Comparison of ENCODE assay signal across 35 cellular contexts in the genomic region with DNA sequence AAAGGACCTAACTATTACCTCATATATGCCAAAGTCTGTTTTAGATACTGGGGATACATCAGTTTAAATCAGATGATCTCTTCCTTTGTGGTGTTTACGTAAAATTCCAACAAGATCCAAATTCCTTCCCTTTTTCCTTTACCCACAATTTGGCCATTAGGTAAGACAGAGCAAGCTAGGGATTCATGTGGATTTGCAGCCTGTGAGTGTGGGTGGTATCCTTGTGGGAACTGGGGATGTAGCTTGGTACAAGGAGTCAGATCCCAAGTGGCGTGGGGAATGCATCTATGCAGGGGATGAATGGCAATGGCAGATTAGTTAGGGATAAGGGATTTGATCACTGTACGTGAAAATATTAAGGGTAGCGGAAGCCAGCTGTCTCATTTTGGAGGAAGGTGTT. TPM values are rescaled to one million over a fixed set of nuclear protein-coding genes. Genes with fewer than 3 reads are reported as not detected.
"Had no signal": no experiment of that assay in that cellular context is flagged by ENCODE, and none has a peak within 500 bp of the region (broad histone marks: within the 10 kb centered on the region; RNA-seq: fewer than 3 reads in every experiment).

No MANE protein-coding gene starts in this region.

- H3K4me3 ChIP-seq: esophagus squamous epithelium, heart right ventricle, left lung, ovary, psoas muscle, sigmoid colon, testis, tibial artery, upper lobe of left lung, vagina had no signal

- H3K27ac ChIP-seq: esophagus squamous epithelium, heart right ventricle, left lung, ovary, psoas muscle, sigmoid colon, testis, tibial artery, upper lobe of left lung, vagina had no signal

- H3K4me1 Mint-ChIP-seq: nephron; stimulated activated memory B cell treated with anti-CD40 and anti-IgM and Interleukin-4, amounts not matched to agents 10 μg/mL and 1 μg/mL and 100 μg/mL, for 72 hours had no signal

- H3K27me3 Mint-ChIP-seq: effector memory CD8-positive, alpha-beta T cell; naive thymus-derived CD4-positive, alpha-beta T cell; stimulated activated memory B cell treated with anti-CD40 and anti-IgM and Interleukin-4, amounts not matched to agents 10 μg/mL and 1 μg/mL and 100 μg/mL, for 72 hours had no signal

- H3K36me3 ChIP-seq: ovary had no signal

- H3K9me3 Mint-ChIP-seq: effector memory CD8-positive, alpha-beta T cell; naive thymus-derived CD4-positive, alpha-beta T cell; nephron; stimulated activated memory B cell treated with anti-CD40 and anti-IgM and Interleukin-4, amounts not matched to agents 10 μg/mL and 1 μg/mL and 100 μg/mL, for 72 hours had no signal

- H3K27me3 ChIP-seq: esophagus squamous epithelium, heart right ventricle, left lung, ovary, sigmoid colon, testis, tibial artery, upper lobe of left lung, vagina had no signal

- H3K4me1 ChIP-seq: left lung, psoas muscle, testis, upper lobe of left lung, vagina had no signal

- H3K27ac Mint-ChIP-seq: effector memory CD8-positive, alpha-beta T cell; naive thymus-derived CD4-positive, alpha-beta T cell; nephron; stimulated activated memory B cell treated with anti-CD40 and anti-IgM and Interleukin-4, amounts not matched to agents 10 μg/mL and 1 μg/mL and 100 μg/mL, for 72 hours had no signal

- H3K4me3 Mint-ChIP-seq: effector memory CD8-positive, alpha-beta T cell; naive thymus-derived CD4-positive, alpha-beta T cell; nephron; stimulated activated memory B cell treated with anti-CD40 and anti-IgM and Interleukin-4, amounts not matched to agents 10 μg/mL and 1 μg/mL and 100 μg/mL, for 72 hours had no signal

- DNase-seq: cortex of kidney; effector memory CD8-positive, alpha-beta T cell; erythroblast; esophagus squamous epithelium; foreskin melanocyte; glutamatergic neuron; heart right ventricle; hippocampal formation; left cardiac atrium; left lung; mesenchymal stem cell; midbrain; naive thymus-derived CD4-positive, alpha-beta T cell; nucleus accumbens; ovary; posterior cingulate gyrus; psoas muscle; right cardiac atrium; sigmoid colon; stimulated activated CD4-positive, alpha-beta T cell treated with anti-CD3 and anti-CD28 coated beads, Interleukin-2, amount 100 ng/mL, for 24 hours; stimulated activated CD4-positive, alpha-beta T cell treated with anti-CD3 and anti-CD28 coated beads, Interleukin-4, amount 100 ng/mL, for 24 hours; stimulated activated naive CD8-positive, alpha-beta T cell treated with anti-CD3 and anti-CD28 coated beads, Interleukin-15, Interleukin-2, amounts not matched to agents 100 U/mL and 50 U/mL, for 24 hours; substantia nigra; testis; tibial artery; upper lobe of left lung had no signal

- ATAC-seq: effector memory CD8-positive, alpha-beta T cell; left cardiac atrium; left lung; naive thymus-derived CD4-positive, alpha-beta T cell; psoas muscle; right cardiac atrium; stimulated activated memory B cell treated with anti-CD40 and anti-IgM and Interleukin-4, amounts not matched to agents 10 μg/mL and 1 μg/mL and 100 μg/mL, for 72 hours; stimulated activated naive CD8-positive, alpha-beta T cell treated with anti-CD3 and anti-CD28 coated beads, Interleukin-15, Interleukin-2, amounts not matched to agents 100 U/mL and 50 U/mL, for 24 hours had no signal

- H3K9me3 ChIP-seq: esophagus squamous epithelium, heart right ventricle, left lung, ovary, psoas muscle, sigmoid colon, testis, tibial artery, upper lobe of left lung, vagina had no signal

RNA-seq across cellular contexts. Expression of a gene that starts 45.9 kb away (rescaled TPM):
- total RNA-seq: dermis microvascular lymphatic vessel endothelial cell; heart right ventricle; kidney epithelial cell; left cardiac atrium; left lung; lung microvascular endothelial cell; mucosa of gallbladder; naive thymus-derived CD4-positive, alpha-beta T cell; psoas muscle; renal cortical epithelial cell; right cardiac atrium; sigmoid colon; skeletal muscle tissue; vagina had no signal
- polyA plus RNA-seq: naive thymus-derived CD4-positive, alpha-beta T cell had no signal
